ENCODE assay signal across 1 cellular context in the genomic region with DNA sequence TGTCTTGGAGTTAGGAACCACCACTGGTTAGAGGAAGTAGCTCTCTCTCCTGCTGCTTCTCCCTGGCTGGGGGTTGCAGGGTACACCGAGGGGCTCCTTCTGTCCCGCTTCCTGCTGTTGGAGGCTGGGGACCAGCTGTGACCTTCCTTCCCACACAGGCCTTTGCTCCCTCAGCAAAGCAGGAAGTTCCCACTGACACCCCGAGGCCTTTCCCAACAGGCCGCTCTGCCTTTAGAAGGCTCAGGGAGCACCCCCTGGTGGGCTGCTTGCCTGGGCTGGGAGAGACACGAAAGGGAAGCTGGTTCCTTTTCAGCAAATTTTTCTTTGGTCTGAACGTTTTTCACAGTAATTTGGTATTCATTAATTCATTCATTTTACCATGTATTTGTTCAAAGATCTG.
TF ChIP-seq lines count a peak whose summit lies in the region.

No MANE protein-coding gene starts in this region.

TF ChIP-seq in liver, 16 proteins besides CTCF, POLR2A, EP300 and RAD21 (continued from another document):
- TF ChIP-seq, protein P1, sequence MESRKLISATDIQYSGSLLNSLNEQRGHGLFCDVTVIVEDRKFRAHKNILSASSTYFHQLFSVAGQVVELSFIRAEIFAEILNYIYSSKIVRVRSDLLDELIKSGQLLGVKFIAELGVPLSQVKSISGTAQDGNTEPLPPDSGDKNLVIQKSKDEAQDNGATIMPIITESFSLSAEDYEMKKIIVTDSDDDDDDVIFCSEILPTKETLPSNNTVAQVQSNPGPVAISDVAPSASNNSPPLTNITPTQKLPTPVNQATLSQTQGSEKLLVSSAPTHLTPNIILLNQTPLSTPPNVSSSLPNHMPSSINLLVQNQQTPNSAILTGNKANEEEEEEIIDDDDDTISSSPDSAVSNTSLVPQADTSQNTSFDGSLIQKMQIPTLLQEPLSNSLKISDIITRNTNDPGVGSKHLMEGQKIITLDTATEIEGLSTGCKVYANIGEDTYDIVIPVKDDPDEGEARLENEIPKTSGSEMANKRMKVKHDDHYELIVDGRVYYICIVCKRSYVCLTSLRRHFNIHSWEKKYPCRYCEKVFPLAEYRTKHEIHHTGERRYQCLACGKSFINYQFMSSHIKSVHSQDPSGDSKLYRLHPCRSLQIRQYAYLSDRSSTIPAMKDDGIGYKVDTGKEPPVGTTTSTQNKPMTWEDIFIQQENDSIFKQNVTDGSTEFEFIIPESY (IDR thresholded peaks at IDR 0.05) = no peak
- TF ChIP-seq GABPA (IDR thresholded peaks at IDR 0.05 in 1 of 2, conservative IDR thresholded peaks at IDR 0.05 in 1 of 2) = no peak
- TF ChIP-seq FOXA1 (IDR thresholded peaks at IDR 0.05) = no peak
- TF ChIP-seq HNF4A (conservative IDR thresholded peaks at IDR 0.05) = no peak
- TF ChIP-seq NR2F2 (IDR thresholded peaks at IDR 0.05) = no peak
- TF ChIP-seq YY1 (IDR thresholded peaks at IDR 0.05) = no peak
- TF ChIP-seq TAF1 (conservative IDR thresholded peaks at IDR 0.05) = no peak
- no peak for TF ChIP-seq JUND (IDR thresholded peaks at IDR 0.05)
- no peak for TF ChIP-seq SP1 (IDR thresholded peaks at IDR 0.05)
TF ChIP-seq in liver: peak in this region for 0.
